ENCODE assay signal across 8 cellular contexts in the genomic region with DNA sequence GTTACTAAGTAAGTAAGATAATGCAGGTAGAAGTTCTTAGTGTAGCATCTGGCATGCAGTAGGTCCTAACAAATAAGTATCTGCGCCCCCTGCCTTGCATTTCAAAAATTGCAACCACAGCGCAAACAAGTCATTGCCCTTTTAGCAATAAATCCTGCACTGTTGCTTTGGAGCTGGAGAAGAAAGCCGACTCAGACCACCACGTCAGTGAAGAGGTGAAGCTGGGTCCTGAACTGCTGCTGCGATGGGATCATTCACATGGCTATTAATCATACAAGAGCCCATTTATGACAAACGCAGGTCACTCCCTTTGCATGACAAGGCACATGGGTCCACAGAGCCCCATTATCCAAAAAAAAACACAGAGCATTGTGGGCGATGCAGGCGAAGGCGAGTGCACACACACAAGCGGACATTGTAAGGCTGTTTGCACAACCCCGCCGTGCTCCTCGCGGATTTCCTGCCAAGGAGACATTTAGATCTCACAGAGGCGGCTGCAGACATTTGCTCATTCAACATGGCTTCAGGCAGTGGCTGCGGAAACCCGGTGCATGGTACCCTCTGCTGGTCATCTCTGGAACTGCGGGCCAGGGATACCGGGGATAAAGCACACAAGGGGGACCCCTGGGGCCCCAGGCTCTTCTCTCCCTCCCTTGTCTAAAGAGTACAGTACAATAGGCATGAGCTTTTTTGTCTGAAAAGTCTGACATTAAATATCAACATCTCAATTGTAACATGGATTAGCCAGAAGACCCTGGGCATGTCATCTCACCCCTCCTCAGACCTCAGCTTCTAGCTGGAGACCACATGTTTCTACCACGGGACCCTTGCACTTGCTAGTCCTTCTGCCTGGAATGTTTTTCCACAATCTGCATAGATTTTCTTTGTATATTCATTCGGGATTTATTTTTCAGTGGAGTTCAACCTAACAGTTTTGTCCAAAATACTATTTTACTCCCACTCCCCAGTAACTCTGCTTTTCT. TPM values are rescaled to one million over a fixed set of nuclear protein-coding genes. Genes with fewer than 3 reads are reported as not detected.
DNase-seq lines count a peak whose midpoint lies in the region; ATAC-seq and TF ChIP-seq lines count a peak whose summit lies in the region.

No MANE protein-coding gene starts in this region.

- H3K9me3 Mint-ChIP-seq in naive thymus-derived CD8-positive, alpha-beta T cell, result no peaks in the 10 kb centered on the region

- TF ChIP-seq CTCF in fibroblast of mammary gland (conservative IDR thresholded peaks at IDR 0.05; ENCODE audit: control insufficient read depth, insufficient read depth, low read depth, low read length), result peak; percentile 95

- POLR2A ChIA-PET in naive thymus-derived CD8-positive, alpha-beta T cell (lab: Charles Lee), result interaction anchor here (0.6 kb wide), 1 partner anchor 970 kb away, joined by 3 read pairs; no protein-coding TSS in a partner anchor

- peak overlapping the region; percentile 42 for H3K4me3 ChIP-seq in fibroblast of mammary gland (ENCODE audit: control insufficient read depth, low read depth, low read length)

- H3K36me3 Mint-ChIP-seq in naive thymus-derived CD8-positive, alpha-beta T cell, result no peaks in the 10 kb centered on the region

- peak overlapping the region; percentile 83 to 94 (median 89) for H3K4me3 Mint-ChIP-seq in naive thymus-derived CD8-positive, alpha-beta T cell

- H3K4me1 Mint-ChIP-seq in naive thymus-derived CD8-positive, alpha-beta T cell, result peaks cover 0 to 14% (median 6%) of the 10 kb centered on the region in 4 donors

- peaks cover 0 to 8% (median 0%) of the 10 kb centered on the region in 5 donors for H3K27me3 Mint-ChIP-seq in naive thymus-derived CD8-positive, alpha-beta T cell

- DNase-seq in DMS53 (lab: John Stamatoyannopoulos, UW) (peak; percentile 81), HuH-7 (ENCODE audit: low spot score) (peak; percentile 71), OCI-M2 (lab: John Stamatoyannopoulos, UW; ENCODE audit: unreplicated experiment) (peak; percentile 33), fibroblast of mammary gland (ENCODE audit: low read depth) (peak; percentile 75)
- DNase-seq in activated T-cell treated with anti-CD3 and anti-CD28 coated beads, Interleukin-2, amount 50 U/mL, for 48 hours, result peak; percentile 93 to 95
- peak; percentile 67 to 91 (median 83) for DNase-seq in naive thymus-derived CD8-positive, alpha-beta T cell
- DNase-seq in stimulated activated naive CD4-positive, alpha-beta T cell (lab: John Stamatoyannopoulos, UW), result peak; percentile 68 to 92 (median 77)

- ATAC-seq in GM21528 (IDR thresholded peaks at IDR 0.05; ENCODE audit: low FRiP score, unreplicated experiment), result peak; percentile 96
- peak; percentile 90 to 92 for ATAC-seq in naive thymus-derived CD8-positive, alpha-beta T cell

- H3K27ac Mint-ChIP-seq in naive thymus-derived CD8-positive, alpha-beta T cell, result peak overlapping the region in 9 of 10 donors; percentile 38 to 93 (median 84)

RNA-seq across cellular contexts. Expression of gene CYRIA, which starts 56.7 kb away (rescaled TPM):
- 1 to 10 TPM in 1 of 2 experiments, under 1 TPM in 1; 0.83 to 1.6 TPM for total RNA-seq in naive thymus-derived CD8-positive, alpha-beta T cell
- 1 to 10 TPM in 1 of 3 donors, under 1 TPM in 2; 0.31 to 5.6 (median 0.74) TPM for polyA plus RNA-seq in naive thymus-derived CD8-positive, alpha-beta T cell

Comparison
In these comparisons a context has a peak if more than half of its experiments do, and no peak if none do; other contexts are left out.
1. Peak in every context shown above with its lines: DNase-seq, ATAC-seq and H3K4me3 ChIP-seq.
2. DNase-seq: peak in every context shown above with its lines; median percentile 94 in activated T-cell treated with anti-CD3 and anti-CD28 coated beads, Interleukin-2, amount 50 U/mL, for 48 hours; 83 in naive thymus-derived CD8-positive, alpha-beta T cell; 81 in DMS53; 77 in stimulated activated naive CD4-positive, alpha-beta T cell; 75 in fibroblast of mammary gland; 71 in HuH-7; 33 in OCI-M2.